In genomic region chr13:29562762-29563161, GRCh38 we compare ENCODE assay signal across 17 cellular contexts. TPM values are rescaled to one million over a fixed set of nuclear protein-coding genes. Genes with fewer than 3 reads are reported as not detected.
DNase-seq lines count a peak whose midpoint lies in the region; ATAC-seq and TF ChIP-seq lines count a peak whose summit lies in the region.
"Had no signal": no experiment of that assay in that cellular context is flagged by ENCODE, and none has a peak within 500 bp of the region (broad histone marks: within the 10 kb centered on the region; RNA-seq: fewer than 3 reads in every experiment).

No MANE protein-coding gene starts in this region.

- H3K9me3 Mint-ChIP-seq in HFFc6, result no peaks in the 10 kb centered on the region
- H3K9me3 Mint-ChIP-seq in effector memory CD8-positive, alpha-beta T cell, result no peaks in the 10 kb centered on the region
- H3K9me3 Mint-ChIP-seq: CD8-positive, alpha-beta memory T cell had no signal

- no peaks in the 10 kb centered on the region for H3K27me3 Mint-ChIP-seq in HFFc6 (ENCODE audit: insufficient read depth)
- no peaks in the 10 kb centered on the region for H3K27me3 Mint-ChIP-seq in effector memory CD8-positive, alpha-beta T cell
- H3K27me3 Mint-ChIP-seq: CD8-positive, alpha-beta memory T cell had no signal

- peaks cover 9% of the 10 kb centered on the region for H3K36me3 Mint-ChIP-seq in HFFc6 (ENCODE audit: low read depth)
- H3K36me3 Mint-ChIP-seq in effector memory CD8-positive, alpha-beta T cell (ENCODE audit: insufficient read depth), result no peaks in the 10 kb centered on the region
- H3K36me3 Mint-ChIP-seq: CD8-positive, alpha-beta memory T cell had no signal

- peaks cover 76% of the 10 kb centered on the region for H3K79me2 ChIP-seq in osteoblast (ENCODE audit: insufficient read depth, low read length)

- no peak for ATAC-seq in effector memory CD8-positive, alpha-beta T cell (replicated peaks)
- ATAC-seq in GM18519 (IDR thresholded peaks at IDR 0.05; ENCODE audit: low FRiP score, unreplicated experiment), result no peak
- no peak for ATAC-seq in GM19023 (IDR thresholded peaks at IDR 0.05; ENCODE audit: unreplicated experiment)
- ATAC-seq in HG03432 (IDR thresholded peaks at IDR 0.05; ENCODE audit: unreplicated experiment), result no peak

- no peak overlapping the region for H2AFZ ChIP-seq in osteoblast (ENCODE audit: low read length)

- H3K4me1 ChIP-seq in osteoblast (ENCODE audit: insufficient read depth, low read length), result peaks cover 16% of the 10 kb centered on the region

- H4K20me1 ChIP-seq in osteoblast (ENCODE audit: insufficient read depth, low read length), result peaks cover 50% of the 10 kb centered on the region

- DNase-seq in EH (ENCODE audit: low read depth), result peak; percentile 41
- no peak for DNase-seq in HFFc6
- no peak for DNase-seq in effector memory CD8-positive, alpha-beta T cell
- DNase-seq in osteoblast (ENCODE audit: insufficient read length, low spot score, missing footprints), result no peak
- DNase-seq: CD8-positive, alpha-beta memory T cell; HCEC 1CT; Karpas-422; MM.1S; NCI-H187 treated with DMSO at 0.1 percent for 48 hours; NCI-H2171; NCI-H446 treated with DMSO at 0.1 percent for 48 hours; NCI-H748 treated with DMSO at 0.1 percent for 48 hours; Right ventricle myocardium superior had no signal

- H3K4me3 ChIP-seq in osteoblast (ENCODE audit: insufficient read depth, low read length), result no peak overlapping the region
- H3K4me3 ChIP-seq: BLaER1 had no signal

- peaks cover 62% of the 10 kb centered on the region for H3K4me1 Mint-ChIP-seq in HFFc6 (ENCODE audit: low read depth)
- H3K4me1 Mint-ChIP-seq in effector memory CD8-positive, alpha-beta T cell (ENCODE audit: low read depth in 2 of 2), result peaks cover 16 to 31% of the 10 kb centered on the region in 2 donors

- peak overlapping the region; percentile 60 for H3K27ac Mint-ChIP-seq in HFFc6
- H3K27ac Mint-ChIP-seq in effector memory CD8-positive, alpha-beta T cell, result peak overlapping the region; percentile 42 to 66

- no peaks in the 10 kb centered on the region for H3K36me3 ChIP-seq in osteoblast (ENCODE audit: insufficient read depth, low read length)

- peak overlapping the region; percentile 9 for H3K27ac ChIP-seq in osteoblast (ENCODE audit: low read depth, low read length)
- H3K27ac ChIP-seq: BLaER1 had no signal

- TF ChIP-seq CTCF in HFFc6 (IDR thresholded peaks at IDR 0.05) (no peak), osteoblast (IDR thresholded peaks at IDR 0.05; ENCODE audit: extremely low read depth, low read depth, low read length) (no peak)

- no peaks in the 10 kb centered on the region for H3K27me3 ChIP-seq in osteoblast (ENCODE audit: insufficient read depth, low read length)
- H3K27me3 ChIP-seq: BLaER1 had no signal

- H3K9me3 ChIP-seq in osteoblast (ENCODE audit: low read depth, low read length), result no peaks in the 10 kb centered on the region
- H3K9me3 ChIP-seq: BLaER1 had no signal

- no peak overlapping the region for H3K4me2 ChIP-seq in osteoblast (ENCODE audit: insufficient read depth, low read length)
- H3K4me2 ChIP-seq: BLaER1 had no signal

- no peak overlapping the region for H3K4me3 Mint-ChIP-seq in HFFc6
- no peak overlapping the region for H3K4me3 Mint-ChIP-seq in effector memory CD8-positive, alpha-beta T cell
- H3K4me3 Mint-ChIP-seq: CD8-positive, alpha-beta memory T cell had no signal

RNA-seq across cellular contexts. Expression of gene SLC7A1, which starts 32.7 kb away (rescaled TPM):
- total RNA-seq in HFFc6 (2021; fragmentation: NEBNext Ultra II Directional; extraction: Animal tissue kit (Norgen Biotek cat#: 25700)), result 100 to 1,000 TPM; 134 to 174 (median 144) TPM
- 24.2 and 25.7 TPM in 2 replicates for total RNA-seq in osteoblast
